Comparison of ENCODE assay signal across 18 cellular contexts in the genomic region with DNA sequence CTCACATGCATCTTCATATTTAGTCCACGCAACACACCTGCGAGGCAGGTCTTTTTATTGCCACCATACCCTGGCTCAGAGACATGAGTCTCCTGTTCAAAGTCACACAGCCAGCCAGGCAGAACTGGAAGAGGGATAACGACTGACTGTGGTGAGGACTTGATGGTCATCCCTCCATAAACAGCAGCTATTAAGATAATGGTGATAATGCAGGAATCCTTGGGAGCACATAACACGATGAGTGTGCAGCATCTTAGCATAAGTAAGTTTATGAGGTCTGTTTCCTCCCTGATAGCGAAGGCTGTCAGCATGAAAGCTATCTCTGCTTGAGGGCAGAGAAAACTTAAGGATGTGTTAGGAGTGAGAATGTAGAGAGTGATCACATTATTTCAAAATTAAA. TPM values are rescaled to one million over a fixed set of nuclear protein-coding genes. Genes with fewer than 3 reads are reported as not detected.
"Had no signal": no experiment of that assay in that cellular context is flagged by ENCODE, and none has a peak within 500 bp of the region (broad histone marks: within the 10 kb centered on the region; RNA-seq: fewer than 3 reads in every experiment).

No MANE protein-coding gene starts in this region.

- DNase-seq: activated CD4-positive, alpha-beta memory T cell treated with anti-CD3 and anti-CD28 coated beads, Interleukin-2, amount 10 ng/mL, durations not matched to agents 7 days and 5 days; activated CD4-positive, alpha-beta T cell treated with anti-CD3 and anti-CD28 coated beads for 4 hours; activated CD8-positive, alpha-beta memory T cell treated with anti-CD3 and anti-CD28 coated beads, Interleukin-2, amount 10 ng/mL, durations not matched to agents 7 days and 5 days; amniotic stem cell; dermis blood vessel endothelial cell; effector memory CD4-positive, alpha-beta T cell; esophagus squamous epithelium; left colon; lower lobe of right lung; nucleus accumbens; stimulated activated CD4-positive, alpha-beta T cell treated with anti-CD3 and anti-CD28 coated beads, Interleukin-4, amount 100 ng/mL, for 1 hour; stomach; T1000; testis had no signal

- H3K4me3 ChIP-seq: esophagus squamous epithelium, lower lobe of right lung, stomach, testis had no signal

- H3K9me3 ChIP-seq: esophagus squamous epithelium, lower lobe of right lung, stomach, testis had no signal

- ATAC-seq: activated CD8-positive, alpha-beta memory T cell treated with anti-CD3 and anti-CD28 coated beads, Interleukin-2, amount 10 ng/mL, durations not matched to agents 7 days and 5 days; lower lobe of right lung; natural killer cell treated with Interleukin-12 subunit alpha and Interleukin-12 subunit beta and Interleukin-15 and Interleukin-18, amount 100 ng/mL, for 72 hours; stimulated activated effector memory CD8-positive, alpha-beta T cell treated with anti-CD3 and anti-CD28 coated beads, Interleukin-12 subunit alpha, Interleukin-12 subunit beta, amount 100 ng/mL, for 72 hours; WTC11 had no signal

- H3K27ac ChIP-seq: esophagus squamous epithelium, lower lobe of right lung, stomach, testis had no signal

- H3K4me1 ChIP-seq: lower lobe of right lung had no signal

- H3K27me3 ChIP-seq: testis had no signal

- H3K36me3 ChIP-seq: esophagus squamous epithelium, lower lobe of right lung, stomach had no signal

RNA-seq across cellular contexts. Expression of gene KCTD16, which starts 30.9 kb away (rescaled TPM):
- total RNA-seq: activated CD4-positive, alpha-beta memory T cell treated with anti-CD3 and anti-CD28 coated beads, Interleukin-2, amount 10 ng/mL, durations not matched to agents 7 days and 5 days; esophagus squamous epithelium; natural killer cell treated with Interleukin-12 subunit alpha and Interleukin-12 subunit beta and Interleukin-15 and Interleukin-18, amount 100 ng/mL, for 72 hours; T-helper 1 cell treated with Interleukin-12 subunit alpha and Interleukin-12 subunit beta and Interleukin-4 antibody, amounts not matched to agents 30 ng/mL and 1 ng/mL, for 36 hours had no signal
